Comparison of ENCODE assay signal across 8 cellular contexts in the genomic region with DNA sequence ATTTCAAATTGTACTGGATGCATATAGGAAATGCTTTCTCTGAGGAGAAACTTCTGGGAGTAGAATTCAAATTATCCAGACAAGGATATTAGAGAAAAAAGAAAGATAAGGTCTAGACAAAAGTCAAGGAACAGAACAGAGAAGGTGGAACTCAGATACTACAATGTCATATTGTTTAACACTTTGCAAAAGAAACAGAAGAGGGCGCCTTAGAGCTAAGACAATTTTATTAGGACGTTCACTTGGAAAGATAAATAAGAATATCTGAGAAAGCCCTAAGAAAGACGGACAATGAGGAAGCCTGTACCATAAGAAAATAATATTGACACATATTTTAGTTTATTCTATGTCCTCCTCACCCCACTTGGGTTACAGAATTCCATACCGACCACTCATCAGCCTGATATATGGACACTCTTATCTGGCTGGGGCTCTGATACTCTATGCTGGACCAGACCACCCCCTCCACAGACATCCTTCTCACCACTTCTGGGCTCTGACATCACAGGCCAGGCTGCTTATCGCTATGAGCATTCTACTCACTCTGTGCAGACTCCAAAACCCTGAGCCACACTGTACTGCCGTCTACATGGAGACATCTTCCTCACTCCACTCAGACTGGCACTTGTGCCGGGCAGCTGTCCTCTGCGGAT. TPM values are rescaled to one million over a fixed set of nuclear protein-coding genes. Genes with fewer than 3 reads are reported as not detected.
A peak's percentile ranks its signal among the peaks of the same experiment; 100 is the strongest.
DNase-seq lines count a peak whose midpoint lies in the region; TF ChIP-seq lines count a peak whose summit lies in the region.

No MANE protein-coding gene starts in this region.

- 41% methylated on average over 8 of the region's 8 CpGs for WGBS in liver

- H3K27ac ChIP-seq in liver (ENCODE audit: low read depth in 1 of 2, low read length in 2 of 2) = no peak overlapping the region

- POLR2A ChIA-PET in MCF 10A (lab: Yijun Ruan, JAX) = interaction anchor here (1.0 kb wide), 1 partner anchor 42 kb away, joined by 3 read pairs; a partner anchor contains a TSS

- no peak overlapping the region for H3K27ac Mint-ChIP-seq in MCF 10A (ENCODE audit: low read depth, unreplicated experiment)
- H3K27ac Mint-ChIP-seq in activated T-helper 2 cell treated with anti-CD3 and anti-CD28 coated beads, Interferon-gamma antibody, Interleukin-2, Interleukin-4, amounts not matched to agents 10 μg/mL and 5 μg/mL and 100 μg/mL, durations not matched to agents 14 hours and 24 hours and 36 hours = no peak overlapping the region

- H3K27me3 ChIP-seq in liver (ENCODE audit: control insufficient read depth in 4 of 4, insufficient read depth in 4 of 4, low read length in 3 of 4) = no peaks in the 10 kb centered on the region

- no peaks in the 10 kb centered on the region for H3K9me3 ChIP-seq in liver (ENCODE audit: control insufficient read depth in 4 of 4, low read length in 3 of 4)

- no peaks in the 10 kb centered on the region for H3K36me3 ChIP-seq in liver (ENCODE audit: control insufficient read depth in 4 of 4, insufficient read depth in 3 of 4, low read depth in 1 of 4, low read length in 3 of 4)

- CTCF ChIA-PET in MCF 10A (lab: Yijun Ruan, JAX) = interaction anchor here (0.6 to 17.8 kb wide), 12 partner anchors 11 to 335 kb away, joined by 3 to 171 read pairs (median 4); a partner anchor contains a TSS

- peak; percentile 57 for DNase-seq in SIG-M5 treated with dmso at 0.1 percent for 504 hours (lab: John Stamatoyannopoulos, UW; ENCODE audit: unreplicated experiment)
- DNase-seq in SIG-M5 (lab: John Stamatoyannopoulos, UW) = no peak
- DNase-seq in NCI-H2227 (lab: John Stamatoyannopoulos, UW; ENCODE audit: unreplicated experiment) = peak; percentile 63
- DNase-seq in MCF 10A (ENCODE audit: unreplicated experiment) = peak; percentile 64
- no peak for DNase-seq in activated T-helper 2 cell treated with anti-CD3 and anti-CD28 coated beads, Interferon-gamma antibody, Interleukin-2, Interleukin-4, amounts not matched to agents 10 μg/mL and 5 μg/mL and 100 μg/mL, durations not matched to agents 14 hours and 24 hours and 36 hours (ENCODE audit: low spot score)
- DNase-seq in stimulated activated CD4-positive, alpha-beta T cell treated with anti-CD3 and anti-CD28 coated beads, Interleukin-2, amount 100 ng/mL, for 24 hours = no peak
- DNase-seq in activated naive CD4-positive, alpha-beta T cell treated with Interleukin-2 at 50 U/mL for 16 hours = no peak

- H3K4me3 Mint-ChIP-seq in MCF 10A (ENCODE audit: unreplicated experiment) = no peak overlapping the region
- no peak overlapping the region for H3K4me3 Mint-ChIP-seq in activated T-helper 2 cell treated with anti-CD3 and anti-CD28 coated beads, Interferon-gamma antibody, Interleukin-2, Interleukin-4, amounts not matched to agents 10 μg/mL and 5 μg/mL and 100 μg/mL, durations not matched to agents 14 hours and 24 hours and 36 hours (ENCODE audit: low read depth)

- H3K36me3 Mint-ChIP-seq in MCF 10A (ENCODE audit: insufficient read depth, unreplicated experiment) = no peaks in the 10 kb centered on the region
- H3K36me3 Mint-ChIP-seq in activated T-helper 2 cell treated with anti-CD3 and anti-CD28 coated beads, Interferon-gamma antibody, Interleukin-2, Interleukin-4, amounts not matched to agents 10 μg/mL and 5 μg/mL and 100 μg/mL, durations not matched to agents 14 hours and 24 hours and 36 hours (ENCODE audit: low read depth) = no peaks in the 10 kb centered on the region

- TF ChIP-seq RAD21 in liver (IDR thresholded peaks at IDR 0.05) = peak; percentile 72

- no peaks in the 10 kb centered on the region for H3K9me3 Mint-ChIP-seq in MCF 10A (ENCODE audit: unreplicated experiment)
- no peaks in the 10 kb centered on the region for H3K9me3 Mint-ChIP-seq in activated T-helper 2 cell treated with anti-CD3 and anti-CD28 coated beads, Interferon-gamma antibody, Interleukin-2, Interleukin-4, amounts not matched to agents 10 μg/mL and 5 μg/mL and 100 μg/mL, durations not matched to agents 14 hours and 24 hours and 36 hours

- H3K27me3 Mint-ChIP-seq in MCF 10A (ENCODE audit: insufficient read depth, unreplicated experiment) = no peaks in the 10 kb centered on the region
- H3K27me3 Mint-ChIP-seq in activated T-helper 2 cell treated with anti-CD3 and anti-CD28 coated beads, Interferon-gamma antibody, Interleukin-2, Interleukin-4, amounts not matched to agents 10 μg/mL and 5 μg/mL and 100 μg/mL, durations not matched to agents 14 hours and 24 hours and 36 hours (ENCODE audit: low read depth) = peaks cover 12% of the 10 kb centered on the region

- peak; percentile 38 for TF ChIP-seq CTCF in MCF 10A (IDR thresholded peaks at IDR 0.05; ENCODE audit: unreplicated experiment)
- peak; percentile 43 for TF ChIP-seq CTCF in liver (IDR thresholded peaks at IDR 0.05; ENCODE audit: low read depth, low read length, missing input control)

- no peaks in the 10 kb centered on the region for H3K4me1 ChIP-seq in liver (ENCODE audit: control insufficient read depth in 4 of 4, insufficient read depth in 4 of 4, low read length in 3 of 4)

- intact Hi-C loops in MCF 10A (cut with micrococcal nuclease) = loop anchor here (1.0 kb wide), 1 partner anchor 146 kb away; no protein-coding TSS in a partner anchor
- intact Hi-C loops in activated T-helper 2 cell treated with anti-CD3 and anti-CD28 coated beads, Interferon-gamma antibody, Interleukin-2, Interleukin-4, amounts not matched to agents 10 μg/mL and 5 μg/mL and 100 μg/mL, durations not matched to agents 14 hours and 24 hours and 36 hours (cut with micrococcal nuclease) = loop anchor here (10.0 kb wide), 1 partner anchor 145 kb away; no protein-coding TSS in a partner anchor

- no peak overlapping the region for H3K9ac ChIP-seq in liver (ENCODE audit: low read depth in 1 of 2, low read length in 2 of 2)

- H3K4me3 ChIP-seq in liver (ENCODE audit: low read depth in 1 of 3, low read length in 3 of 3) = no peak overlapping the region

- peaks cover 7% of the 10 kb centered on the region for H3K4me1 Mint-ChIP-seq in MCF 10A (ENCODE audit: insufficient read depth, unreplicated experiment)
- peaks cover 12% of the 10 kb centered on the region for H3K4me1 Mint-ChIP-seq in activated T-helper 2 cell treated with anti-CD3 and anti-CD28 coated beads, Interferon-gamma antibody, Interleukin-2, Interleukin-4, amounts not matched to agents 10 μg/mL and 5 μg/mL and 100 μg/mL, durations not matched to agents 14 hours and 24 hours and 36 hours (ENCODE audit: low read depth)

- no TSS peak for BruUV-seq in MCF 10A (replicated peaks; lab: Mats Ljungman, UMichigan)

TF ChIP-seq in liver, 16 proteins besides CTCF, POLR2A, EP300 and RAD21 (continues in another document):
- TF ChIP-seq JUND (IDR thresholded peaks at IDR 0.05) = no peak
- no peak for TF ChIP-seq RXRA (IDR thresholded peaks at IDR 0.05)
- TF ChIP-seq, protein P1, sequence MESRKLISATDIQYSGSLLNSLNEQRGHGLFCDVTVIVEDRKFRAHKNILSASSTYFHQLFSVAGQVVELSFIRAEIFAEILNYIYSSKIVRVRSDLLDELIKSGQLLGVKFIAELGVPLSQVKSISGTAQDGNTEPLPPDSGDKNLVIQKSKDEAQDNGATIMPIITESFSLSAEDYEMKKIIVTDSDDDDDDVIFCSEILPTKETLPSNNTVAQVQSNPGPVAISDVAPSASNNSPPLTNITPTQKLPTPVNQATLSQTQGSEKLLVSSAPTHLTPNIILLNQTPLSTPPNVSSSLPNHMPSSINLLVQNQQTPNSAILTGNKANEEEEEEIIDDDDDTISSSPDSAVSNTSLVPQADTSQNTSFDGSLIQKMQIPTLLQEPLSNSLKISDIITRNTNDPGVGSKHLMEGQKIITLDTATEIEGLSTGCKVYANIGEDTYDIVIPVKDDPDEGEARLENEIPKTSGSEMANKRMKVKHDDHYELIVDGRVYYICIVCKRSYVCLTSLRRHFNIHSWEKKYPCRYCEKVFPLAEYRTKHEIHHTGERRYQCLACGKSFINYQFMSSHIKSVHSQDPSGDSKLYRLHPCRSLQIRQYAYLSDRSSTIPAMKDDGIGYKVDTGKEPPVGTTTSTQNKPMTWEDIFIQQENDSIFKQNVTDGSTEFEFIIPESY (IDR thresholded peaks at IDR 0.05) = no peak
- no peak for TF ChIP-seq GABPA (IDR thresholded peaks at IDR 0.05 in 1 of 2, conservative IDR thresholded peaks at IDR 0.05 in 1 of 2)
- no peak for TF ChIP-seq FOXA1 (IDR thresholded peaks at IDR 0.05)
- no peak for TF ChIP-seq TAF1 (conservative IDR thresholded peaks at IDR 0.05)

RNA-seq across cellular contexts. Expression of a gene that starts 9.1 kb away (rescaled TPM):
- 61.0 and 64.1 TPM in 2 replicates for total RNA-seq in MCF 10A (2022)
- 100 to 1,000 TPM in 1 of 2 donors, 10 to 100 TPM in 1; 86.6 to 115 TPM for total RNA-seq in liver
- 100 to 1,000 TPM in 1 of 2 donors, 10 to 100 TPM in 1; 70.6 to 181 TPM for polyA plus RNA-seq in liver
- 33.9 and 34.5 TPM in 2 replicates for total RNA-seq in activated T-helper 2 cell treated with anti-CD3 and anti-CD28 coated beads, Interferon-gamma antibody, Interleukin-2, Interleukin-4, amounts not matched to agents 10 μg/mL and 5 μg/mL and 100 μg/mL, durations not matched to agents 14 hours and 24 hours and 36 hours

RNA-seq across cellular contexts. Expression of a gene that starts 42.6 kb away (rescaled TPM):
- 20.2 and 27.8 TPM in 2 replicates for total RNA-seq in MCF 10A (2022)
- 100 to 1,000 TPM in 1 of 2 donors, 10 to 100 TPM in 1; 52.2 to 121 TPM for total RNA-seq in liver
- polyA plus RNA-seq in liver = 100 to 1,000 TPM in 1 of 2 donors, 10 to 100 TPM in 1; 53.6 to 120 TPM
- total RNA-seq in activated T-helper 2 cell treated with anti-CD3 and anti-CD28 coated beads, Interferon-gamma antibody, Interleukin-2, Interleukin-4, amounts not matched to agents 10 μg/mL and 5 μg/mL and 100 μg/mL, durations not matched to agents 14 hours and 24 hours and 36 hours = 34.5 and 36.3 TPM in 2 replicates

Comparison
In these comparisons a context has a peak if more than half of its experiments do, and no peak if none do; other contexts are left out.
1. DNase-seq: peak in SIG-M5 treated with dmso at 0.1 percent for 504 hours (single experiment), NCI-H2227 (single experiment) and MCF 10A (single experiment); none in SIG-M5 (single experiment), activated T-helper 2 cell treated with anti-CD3 and anti-CD28 coated beads, Interferon-gamma antibody, Interleukin-2, Interleukin-4, amounts not matched to agents 10 μg/mL and 5 μg/mL and 100 μg/mL, durations not matched to agents 14 hours and 24 hours and 36 hours (single experiment), stimulated activated CD4-positive, alpha-beta T cell treated with anti-CD3 and anti-CD28 coated beads, Interleukin-2, amount 100 ng/mL, for 24 hours (0 of 2) and activated naive CD4-positive, alpha-beta T cell treated with Interleukin-2 at 50 U/mL for 16 hours (single experiment).